In genomic region chr2:240965296-240965904, GRCh38 we compare ENCODE assay signal across 14 cellular contexts. TPM values are rescaled to one million over a fixed set of nuclear protein-coding genes. Genes with fewer than 3 reads are reported as not detected.
DNase-seq lines count a peak whose midpoint lies in the region; FAIRE-seq and TF ChIP-seq lines count a peak whose summit lies in the region.
"Had no signal": no experiment of that assay in that cellular context is flagged by ENCODE, and none has a peak within 500 bp of the region (broad histone marks: within the 10 kb centered on the region; RNA-seq: fewer than 3 reads in every experiment).

No MANE protein-coding gene starts in this region.

- H3K36me3 ChIP-seq in H7 (replicated peaks; ENCODE audit: control insufficient read depth, insufficient read depth, low read length) (no peaks in the 10 kb centered on the region), NT2/D1 (ENCODE audit: insufficient read depth, insufficient read length, low read length) (no peaks in the 10 kb centered on the region), kidney (ENCODE audit: control insufficient read depth in 1 of 2, insufficient read depth in 2 of 2, low read length in 2 of 2) (no peaks in the 10 kb centered on the region), spleen (no peaks in the 10 kb centered on the region), small intestine (ENCODE audit: control insufficient read depth in 2 of 2, insufficient read depth in 2 of 2, low read length in 2 of 2) (no peaks in the 10 kb centered on the region), trophoblast cell (ENCODE audit: control insufficient read depth in 1 of 2, insufficient read depth in 2 of 2, low read length in 2 of 2) (no peaks in the 10 kb centered on the region)
- H3K36me3 ChIP-seq: neural progenitor cell had no signal

- H3K27me3 ChIP-seq in H7 (ENCODE audit: control insufficient read depth, insufficient read depth, low read length) (no peaks in the 10 kb centered on the region), NT2/D1 (ENCODE audit: insufficient read depth, insufficient read length) (no peaks in the 10 kb centered on the region), spleen (replicated peaks in 1 of 7) (no peaks in the 10 kb centered on the region), small intestine (ENCODE audit: control insufficient read depth in 2 of 2, insufficient read depth in 2 of 2, low read length in 2 of 2) (no peaks in the 10 kb centered on the region), trophoblast cell (ENCODE audit: insufficient read depth, low read length) (no peaks in the 10 kb centered on the region)
- H3K27me3 ChIP-seq: neural progenitor cell had no signal

- H3K9ac ChIP-seq in NT2/D1 (ENCODE audit: insufficient read length, low read depth) = peak overlapping the region; percentile 24
- H3K9ac ChIP-seq in kidney (ENCODE audit: low read length in 2 of 2) = no peak overlapping the region
- no peak overlapping the region for H3K9ac ChIP-seq in trophoblast cell (ENCODE audit: low read length)
- H3K9ac ChIP-seq: neural progenitor cell had no signal

- H2AFZ ChIP-seq in trophoblast cell (ENCODE audit: insufficient read depth, low read length, poor library complexity) = no peak overlapping the region
- H2AFZ ChIP-seq: neural progenitor cell had no signal

- FAIRE-seq in kidney (lab: Jason Lieb, UNC) (no peak), small intestine (lab: Jason Lieb, UNC) (no peak)
- FAIRE-seq: bronchial epithelial cell had no signal

- H3K23ac ChIP-seq in trophoblast cell (ENCODE audit: low read length) = no peak overlapping the region

- H3K79me2 ChIP-seq in trophoblast cell (ENCODE audit: control insufficient read depth, insufficient read depth, low read length, poor library complexity) = no peaks in the 10 kb centered on the region

- H3K4me2 ChIP-seq in trophoblast cell (ENCODE audit: low read length) = no peak overlapping the region
- H3K4me2 ChIP-seq: neural progenitor cell had no signal

- H3K4me1 ChIP-seq in NT2/D1 (ENCODE audit: insufficient read depth, insufficient read length) (peaks cover 34% of the 10 kb centered on the region), kidney (ENCODE audit: control insufficient read depth in 1 of 2, insufficient read depth in 1 of 2, low read depth in 1 of 2, low read length in 2 of 2) (peaks cover 7 to 25% of the 10 kb centered on the region in 2 donors), spleen (peaks cover 17 to 76% (median 40%) of the 10 kb centered on the region in 6 donors), small intestine (ENCODE audit: control insufficient read depth in 2 of 2, insufficient read depth in 1 of 2, low read depth in 1 of 2, low read length in 1 of 2) (peaks cover 0 to under 1% of the 10 kb centered on the region in 2 donors), trophoblast cell (ENCODE audit: control insufficient read depth in 1 of 2, insufficient read depth in 2 of 2, low read length in 2 of 2) (no peaks in the 10 kb centered on the region)

- no peak overlapping the region for H4K12ac ChIP-seq in trophoblast cell (ENCODE audit: low read depth, low read length)

- intact Hi-C loops in kidney (cut with DNase I) = no loop called here
- intact Hi-C loops in spleen (cut with DNase I; ENCODE audit: low total_unique reads) = no loop called here

- DNase-seq in H7 (peak; percentile 64), NT2/D1 (ENCODE audit: low read depth, low spot score) (no peak), kidney (peak; percentile 85), spleen (peak; percentile 87), small intestine (no peak), cortex of kidney (lab: John Stamatoyannopoulos, UW) (no peak), trophoblast cell (no peak)
- DNase-seq: CD4-positive, CD25-positive, alpha-beta regulatory T cell; effector memory CD4-positive, alpha-beta T cell had no signal

- H3K4ac ChIP-seq in trophoblast cell (ENCODE audit: low read depth, low read length) = no peak overlapping the region

- TF ChIP-seq CTCF in kidney (IDR thresholded peaks at IDR 0.05; ENCODE audit: borderline replicate concordance, extremely low read depth, insufficient read depth) (no peak), spleen (IDR thresholded peaks at IDR 0.05 in 8 of 11, conservative IDR thresholded peaks at IDR 0.05 in 3 of 11) (no peak)

- H4K91ac ChIP-seq in trophoblast cell (ENCODE audit: low read depth, low read length) = no peak overlapping the region

- H2BK120ac ChIP-seq in trophoblast cell (ENCODE audit: insufficient read depth, low read length, poor library complexity) = no peak overlapping the region

- no peak overlapping the region for H4K8ac ChIP-seq in trophoblast cell (ENCODE audit: low read depth, low read length)

- TF ChIP-seq POLR2A in spleen (IDR thresholded peaks at IDR 0.05) = no peak

- no peak overlapping the region for H2BK12ac ChIP-seq in trophoblast cell (ENCODE audit: low read length)

- no peak overlapping the region for H3K18ac ChIP-seq in trophoblast cell (ENCODE audit: low read length)

- no peak overlapping the region for H2BK5ac ChIP-seq in trophoblast cell (ENCODE audit: low read depth, low read length, poor library complexity)

- H3K4me3 ChIP-seq in H7 (ENCODE audit: insufficient read depth, low read depth, low read length) (no peak overlapping the region), NT2/D1 (ENCODE audit: insufficient read length, low read depth) (no peak overlapping the region), kidney (ENCODE audit: low read length in 2 of 2) (no peak overlapping the region), spleen (peak overlapping the region in 3 of 8 donors; percentile 1 to 34 (median 13)), small intestine (ENCODE audit: low read depth in 1 of 2, low read length in 2 of 2) (no peak overlapping the region), trophoblast cell (ENCODE audit: low read depth, low read length) (no peak overlapping the region)
- H3K4me3 ChIP-seq: neural progenitor cell had no signal

- H3K27ac ChIP-seq in kidney (ENCODE audit: low read depth in 2 of 2, low read length in 2 of 2) = no peak overlapping the region
- H3K27ac ChIP-seq in spleen = peak overlapping the region; percentile 27 to 97 (median 82)
- no peak overlapping the region for H3K27ac ChIP-seq in small intestine (ENCODE audit: low read depth in 1 of 2, low read length in 1 of 2)
- no peak overlapping the region for H3K27ac ChIP-seq in trophoblast cell (ENCODE audit: low read depth, low read length)
- H3K27ac ChIP-seq: neural progenitor cell, VCaP had no signal

- 29 to 50% (median 36%) methylated on average over 16 to 22 of the region's 22 CpGs for WGBS in spleen, 5 donors
- WGBS in small intestine, 3 donors = 77 to 87% (median 81%) methylated on average over 19 to 22 of the region's 22 CpGs
- no CpG with 5 or more reads among the region's 22 CpGs for WGBS in trophoblast cell (ENCODE audit: extremely low coverage, insufficient coverage, insufficient read length)

- H3K9me3 ChIP-seq in NT2/D1 (ENCODE audit: insufficient read depth, low read length) (peaks cover 4% of the 10 kb centered on the region; the same call in 1 of the 2 replicates), kidney (ENCODE audit: control insufficient read depth in 1 of 2, low read length in 2 of 2) (no peaks in the 10 kb centered on the region), spleen (no peaks in the 10 kb centered on the region), small intestine (ENCODE audit: control insufficient read depth, low read depth) (no peaks in the 10 kb centered on the region), trophoblast cell (ENCODE audit: insufficient read depth, low read depth, low read length) (peaks cover 5% of the 10 kb centered on the region)

- H3K14ac ChIP-seq in trophoblast cell (ENCODE audit: low read length) = no peak overlapping the region

- no peaks in the 10 kb centered on the region for H3K79me1 ChIP-seq in trophoblast cell (ENCODE audit: low read length)

- H2AK5ac ChIP-seq in trophoblast cell (ENCODE audit: low read length) = no peak overlapping the region

RNA-seq across cellular contexts. Expression of gene SNED1, which starts 33.0 kb away (rescaled TPM):
- 0.52 and 1.1 TPM in 2 replicates for total RNA-seq in H7 (2014; rRNA removed; shearing (Covaris generic))
- 42.1 TPM for total RNA-seq in kidney
- 3.0 TPM for polyA plus RNA-seq in kidney (ENCODE audit: insufficient read depth, low read depth, low replicate concordance)
- total RNA-seq in spleen = 10 to 100 TPM; 41.2 to 85.3 (median 66.2) TPM
- 1 to 10 TPM; 2.6 to 9.5 (median 4.6) TPM for polyA plus RNA-seq in spleen
- 1 to 10 TPM in 2 of 3 donors, under 1 TPM in 1; 0.45 to 5.7 (median 1.1) TPM for polyA plus RNA-seq in small intestine
- polyA plus RNA-seq in trophoblast cell (2013) = 0.12 TPM in 2 replicates

RNA-seq across cellular contexts. Expression of gene CROCC2, which starts 59.3 kb away (rescaled TPM):
- total RNA-seq in H7 (2014; rRNA removed; shearing (Covaris generic)) = 0.38 TPM in 1 of 2 replicates, not detected in the other
- total RNA-seq in kidney = 0.13 TPM
- not detected for polyA plus RNA-seq in kidney (ENCODE audit: insufficient read depth, low read depth, low replicate concordance)
- 1 to 10 TPM in 4 of 7 donors, under 1 TPM in 3; 0.29 to 3.6 (median 1.1) TPM for total RNA-seq in spleen
- polyA plus RNA-seq in spleen = under 1 TPM; 0.04 to 0.74 (median 0.17) TPM
- polyA plus RNA-seq in small intestine = under 1 TPM in 1 of 3 donors, not detected in 2; 0.13 TPM
- polyA plus RNA-seq in trophoblast cell (2013) = not detected in 2 replicates
- total RNA-seq: bronchial epithelial cell; CD4-positive, CD25-positive, alpha-beta regulatory T cell; SK-MEL-5 had no signal
- polyA plus RNA-seq: CD4-positive, CD25-positive, alpha-beta regulatory T cell; IgD-negative memory B cell had no signal

Comparison
In these comparisons a context has a peak if more than half of its experiments do, and no peak if none do; other contexts are left out.
1. DNase-seq: peak in H7 (single experiment), kidney (single experiment) and spleen (single experiment); none in NT2/D1 (single experiment), small intestine (single experiment), cortex of kidney (single experiment) and trophoblast cell (0 of 2).
2. H3K27ac ChIP-seq: peak in spleen (8 of 8); none in kidney (0 of 2), small intestine (0 of 2) and trophoblast cell (single experiment).
3. RNA of gene SNED1, which starts 33.0 kb away (total RNA-seq): 41.2 to 85.3 TPM in spleen and 42.1 TPM in kidney (single experiment); 0.52 to 1.1 TPM in H7; every median in the first group is over 10 times any median in the second.